Comparison of ENCODE assay signal across 8 cellular contexts in genomic region chr3:122858373-122858772, GRCh38.
DNase-seq lines count a peak whose midpoint lies in the region; ATAC-seq, FAIRE-seq and TF ChIP-seq lines count a peak whose summit lies in the region.

No MANE protein-coding gene starts in this region.

- POLR2A ChIA-PET in IMR-90 (lab: Charles Lee; ENCODE audit: unreplicated experiment): no interaction called here
- POLR2A ChIA-PET in HepG2 (lab: Yijun Ruan, JAX): no interaction called here

- H3K27ac ChIP-seq in IMR-90 (ENCODE audit: insufficient read depth, low read length): no peak overlapping the region
- no peak overlapping the region for H3K27ac ChIP-seq in HepG2 (ENCODE audit: extremely low read length, insufficient read depth, low read length)

- no peak overlapping the region for H3K56ac ChIP-seq in IMR-90 (ENCODE audit: extremely low read depth, insufficient read depth, low read length)

- no peak overlapping the region for H3K23ac ChIP-seq in IMR-90 (ENCODE audit: low read depth, low read length)

- no TSS peak for BruUV-seq in IMR-90 (replicated peaks; lab: Mats Ljungman, UMichigan)
- no TSS peak for BruUV-seq in HepG2 (replicated peaks; lab: Mats Ljungman, UMichigan)

- H3K79me1 ChIP-seq in IMR-90 (ENCODE audit: low read depth in 1 of 2, low read length in 2 of 2): no peaks in the 10 kb centered on the region

- H2BK15ac ChIP-seq in IMR-90 (ENCODE audit: low read depth, low read length): no peak overlapping the region

- TF ChIP-seq POLR2A in IMR-90 (IDR thresholded peaks at IDR 0.05; ENCODE audit: low read depth, low read length) (no peak), HepG2 (IDR thresholded peaks at IDR 0.05; ENCODE audit: insufficient read depth in 1 of 2, low read depth in 2 of 2, low read length in 2 of 2) (no peak)

- CTCF ChIA-PET in IMR-90 (lab: Yijun Ruan, JAX) (interaction anchor here (0.5 to 1.4 kb wide), 4 partner anchors 16 to 84 kb away, joined by 3 read pairs; no protein-coding TSS in a partner anchor), HepG2 (lab: Yijun Ruan, JAX; ENCODE audit: low intra/inter-chr PET ratio, low total read pairs) (no interaction called here)

- no peak for ATAC-seq in IMR-90 (ENCODE audit: low read depth)
- no peak for ATAC-seq in HepG2
- ATAC-seq in HG03139 (IDR thresholded peaks at IDR 0.05; ENCODE audit: unreplicated experiment): no peak
- no peak for ATAC-seq in HG03342 (IDR thresholded peaks at IDR 0.05; ENCODE audit: unreplicated experiment)
- ATAC-seq in GM19455 (IDR thresholded peaks at IDR 0.05; ENCODE audit: unreplicated experiment): no peak
- no peak for ATAC-seq in HG02610 (IDR thresholded peaks at IDR 0.05; ENCODE audit: unreplicated experiment)

- no peaks in the 10 kb centered on the region for H3K9me3 ChIP-seq in IMR-90 (ENCODE audit: control insufficient read depth, insufficient read depth, low read length)
- H3K9me3 ChIP-seq in HepG2 (ENCODE audit: low read length): no peaks in the 10 kb centered on the region

- no peaks in the 10 kb centered on the region for H3K79me2 ChIP-seq in HepG2 (ENCODE audit: insufficient read depth, low read length)

- no peak overlapping the region for H4K5ac ChIP-seq in IMR-90 (ENCODE audit: low read depth, low read length)

- WGBS in IMR-90 (ENCODE audit: extremely low coverage in 2 of 2, insufficient read length in 1 of 2), 2 experiments: no CpG with 5 or more reads among the region's 1 CpG
- 82% methylated on average over 1 of the region's 1 CpG for WGBS in HepG2 (ENCODE audit: low lambda C conversion rate)

- no peak overlapping the region for H4K8ac ChIP-seq in IMR-90 (ENCODE audit: low read depth in 2 of 2, low read length in 2 of 2)

- H3K27me3 ChIP-seq in IMR-90 (ENCODE audit: control insufficient read depth, insufficient read depth, low read length) (no peaks in the 10 kb centered on the region), HepG2 (ENCODE audit: control insufficient read depth in 1 of 2, insufficient read depth in 2 of 2, low read length in 2 of 2) (no peaks in the 10 kb centered on the region)

- no peak for FAIRE-seq in HepG2 (lab: Jason Lieb, UNC)

- H3K4me1 ChIP-seq in IMR-90 (ENCODE audit: control insufficient read depth, insufficient read depth, low read length) (no peaks in the 10 kb centered on the region), HepG2 (ENCODE audit: insufficient read depth, low read length) (peaks cover 20% of the 10 kb centered on the region)

- dilution Hi-C loops in IMR-90 (cut with HindIII; ENCODE audit: low sequenced_read_pairs, unreplicated experiment): no loop called here

- H2AK9ac ChIP-seq in IMR-90 (replicated peaks; ENCODE audit: low read depth, low read length, poor library complexity): no peak overlapping the region

- no peak overlapping the region for H3K4ac ChIP-seq in IMR-90 (ENCODE audit: low read depth, low read length)

- H2BK120ac ChIP-seq in IMR-90 (ENCODE audit: low read depth, low read length): no peak overlapping the region

- no peaks in the 10 kb centered on the region for H3K36me3 ChIP-seq in IMR-90 (ENCODE audit: control insufficient read depth, insufficient read depth, low read length)
- H3K36me3 ChIP-seq in HepG2 (replicated peaks in 1 of 2; ENCODE audit: control insufficient read depth in 1 of 2, insufficient read depth in 2 of 2, low read length in 2 of 2): no peaks in the 10 kb centered on the region; a peak in 1 of 5 replicates

- in situ Hi-C loops in IMR-90 (cut with MboI; ENCODE audit: low sequenced_read_pairs): no loop called here
- in situ Hi-C loops in astrocyte of the cerebellum (cut with HindIII; ENCODE audit: low sequenced_read_pairs): no loop called here
- in situ Hi-C loops in HepG2 (cut with HindIII; ENCODE audit: extremely low pct_ligation_motif_present, low pct_unique_long_range_greater_than_20kb): no loop called here

- H3K4me3 ChIP-seq in IMR-90 (ENCODE audit: insufficient read depth, low read depth, low read length) (no peak overlapping the region), astrocyte of the cerebellum (ENCODE audit: low read depth, low read length) (no peak overlapping the region), HepG2 (replicated peaks in 1 of 3; ENCODE audit: insufficient read depth in 1 of 3, low read depth in 2 of 3, low read length in 3 of 3) (no peak overlapping the region)

- no peak overlapping the region for H2AK5ac ChIP-seq in IMR-90 (ENCODE audit: low read depth, low read length)

- no peak overlapping the region for H2BK5ac ChIP-seq in IMR-90 (ENCODE audit: low read depth, low read length, poor library complexity, severe bottlenecking)

- H2AFZ ChIP-seq in IMR-90 (replicated peaks; ENCODE audit: low read length, poor library complexity) (no peak overlapping the region), HepG2 (ENCODE audit: low read length) (no peak overlapping the region)

- H2BK20ac ChIP-seq in IMR-90 (ENCODE audit: low read depth, low read length): no peak overlapping the region

- no peak overlapping the region for H3K18ac ChIP-seq in IMR-90 (ENCODE audit: low read depth, low read length)

- no peak overlapping the region for H3K14ac ChIP-seq in IMR-90 (replicated peaks; ENCODE audit: low read depth, low read length)

- H4K20me1 ChIP-seq in IMR-90 (ENCODE audit: insufficient read depth, low read length) (no peaks in the 10 kb centered on the region), HepG2 (ENCODE audit: insufficient read depth, low read length) (no peaks in the 10 kb centered on the region)

- intact Hi-C loops in IMR-90 (cut with micrococcal nuclease) (no loop called here), HepG2 (cut with micrococcal nuclease; ENCODE audit: unreplicated experiment) (loop anchor here (2.0 to 10.0 kb wide), 2 partner anchors 84 to 104 kb away; no protein-coding TSS in a partner anchor)

- H3K9ac ChIP-seq in IMR-90 (ENCODE audit: low read depth, low read length) (no peak overlapping the region), HepG2 (ENCODE audit: insufficient read depth, low read depth, low read length) (no peak overlapping the region)

- no peak for TF ChIP-seq RAD21 in IMR-90 (IDR thresholded peaks at IDR 0.05; ENCODE audit: low read length)
- TF ChIP-seq RAD21 in HepG2 (CRISPR knock-in tag; IDR thresholded peaks at IDR 0.05): no peak

- no peak overlapping the region for H4K91ac ChIP-seq in IMR-90 (ENCODE audit: insufficient read depth, low read depth, low read length)

- H3K4me2 ChIP-seq in IMR-90 (ENCODE audit: low read depth, low read length) (no peak overlapping the region), HepG2 (ENCODE audit: low read depth, low read length) (no peak overlapping the region)

- no peak for TF ChIP-seq EP300 in HepG2 (IDR thresholded peaks at IDR 0.05; ENCODE audit: low read depth in 2 of 2, low read length in 2 of 2)
- no peak for TF ChIP-seq EP300 in HepG2 (CRISPR knock-in tag; IDR thresholded peaks at IDR 0.05; ENCODE audit: borderline replicate concordance)

- TF ChIP-seq CTCF in IMR-90 (conservative IDR thresholded peaks at IDR 0.05; ENCODE audit: low read depth, low read length) (peak; percentile 31), astrocyte of the cerebellum (IDR thresholded peaks at IDR 0.05; ENCODE audit: low read depth, low read length, missing control alignments) (peak; percentile 40), HepG2 (CRISPR knock-in tag; IDR thresholded peaks at IDR 0.05) (peak; percentile 48)

- H3K9me1 ChIP-seq in IMR-90 (ENCODE audit: insufficient read depth, low read length): 0 out of 2 replicates have a peak, but pooled peaks cover 5% of the 10 kb centered on the region

- DNase-seq in CD1c-positive myeloid dendritic cell (ENCODE audit: extremely low spot score) (peak; percentile 5), IMR-90 (peak; percentile 25), astrocyte of the cerebellum (ENCODE audit: low read depth) (peak; percentile 8), HepG2 (ENCODE audit: low spot score) (peak; percentile 12)

TF ChIP-seq in IMR-90, 13 proteins besides CTCF, POLR2A, EP300 and RAD21 (continues in another document):
- TF ChIP-seq USF2 (IDR thresholded peaks at IDR 0.05; ENCODE audit: low read depth, low read length) (no peak), ELK1 (IDR thresholded peaks at IDR 0.05; ENCODE audit: borderline replicate concordance, low read depth, low read length) (no peak), FOS (IDR thresholded peaks at IDR 0.05; ENCODE audit: low read depth, low read length) (no peak)

TF ChIP-seq in HepG2, 621 proteins besides CTCF, POLR2A, EP300 and RAD21:
- TF ChIP-seq ZNF737 (CRISPR knock-in tag; IDR thresholded peaks at IDR 0.05; ENCODE audit: borderline replicate concordance) (no peak), GTF2F1 (IDR thresholded peaks at IDR 0.05; ENCODE audit: low read length) (no peak), SMC3 (IDR thresholded peaks at IDR 0.05; ENCODE audit: low read length) (peak; percentile 38; the same call in 1 of the 2 replicates), ZNF652 (CRISPR knock-in tag; IDR thresholded peaks at IDR 0.05; ENCODE audit: borderline replicate concordance, low read depth) (peak; percentile 64; the same call in 1 of the 2 replicates), STAG1 (CRISPR knock-in tag; IDR thresholded peaks at IDR 0.05) (peak; percentile 44; the same call in 1 of the 2 replicates)
